23 cellular contexts compared by ENCODE assay signal in the genomic region with DNA sequence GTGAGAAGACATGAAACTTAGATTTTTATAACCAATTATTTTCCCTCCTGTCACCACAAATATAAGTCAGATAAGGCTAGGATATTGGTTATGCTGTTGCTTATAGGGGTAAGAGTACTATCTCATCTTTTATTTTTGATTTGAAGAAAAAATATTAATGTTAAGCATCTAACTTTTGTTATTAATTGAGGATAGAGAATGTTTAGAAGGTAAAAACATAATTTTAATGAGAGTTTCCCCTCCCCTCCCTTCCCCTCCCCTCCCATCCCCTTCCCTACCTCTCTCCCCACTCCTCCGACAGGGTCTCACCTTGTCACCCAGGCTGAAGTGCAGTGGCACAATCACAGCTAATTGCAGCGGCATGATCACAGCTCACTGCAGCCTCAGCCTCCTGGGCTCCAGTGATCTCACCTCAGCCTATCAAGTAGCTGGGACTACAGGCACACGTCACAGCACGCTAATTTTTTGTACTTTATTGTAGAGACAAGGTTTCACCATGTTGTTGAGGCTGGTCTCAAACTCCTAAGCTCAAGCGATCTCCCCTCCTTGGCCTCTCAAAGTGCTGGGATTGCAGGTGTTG.
"Had no signal": no experiment of that assay in that cellular context is flagged by ENCODE, and none has a peak within 500 bp of the region (broad histone marks: within the 10 kb centered on the region; RNA-seq: fewer than 3 reads in every experiment).

No MANE protein-coding gene starts in this region.

- H3K4me1 Mint-ChIP-seq: neural progenitor cell had no signal

- H3K4me3 ChIP-seq: breast epithelium, colonic mucosa, gastrocnemius medialis, neural progenitor cell, spleen, suprapubic skin, tibial artery, upper lobe of right lung had no signal

- H3K9me3 ChIP-seq: breast epithelium, colonic mucosa, gastrocnemius medialis, suprapubic skin, upper lobe of right lung had no signal

- H3K4me1 ChIP-seq: breast epithelium, colonic mucosa, gastrocnemius medialis, neural progenitor cell, spleen, suprapubic skin, tibial artery, upper lobe of right lung had no signal

- H3K4me3 Mint-ChIP-seq: activated B cell treated with CpG ODN at 0.5 μM for 24 hours; naive thymus-derived CD8-positive, alpha-beta T cell; neural progenitor cell; T-helper 2 cell treated with Interferon-gamma antibody and Interleukin-4, amounts not matched to agents 5 μg/mL and 100 μg/mL, for 36 hours had no signal

- H3K27ac ChIP-seq: breast epithelium, colonic mucosa, gastrocnemius medialis, neural progenitor cell, spleen, suprapubic skin, tibial artery, upper lobe of right lung had no signal

- H3K36me3 ChIP-seq: breast epithelium, colonic mucosa had no signal

- ATAC-seq: gastrocnemius medialis; left ventricle myocardium superior; naive thymus-derived CD8-positive, alpha-beta T cell; right cardiac atrium; upper lobe of right lung had no signal

- DNase-seq: activated B cell treated with CpG ODN at 0.5 μM for 24 hours; activated CD8-positive, alpha-beta memory T cell treated with anti-CD3 and anti-CD28 coated beads for 24 hours; activated gamma-delta T cell treated with Interleukin-2 at 50 U/mL for 16 hours; activated naive CD4-positive, alpha-beta T cell treated with anti-CD3 and anti-CD28 coated beads, Interleukin-2, amount 50 U/mL, for 16 hours; amniotic stem cell; colonic mucosa; effector CD8-positive, alpha-beta T cell; gastrocnemius medialis; glutamatergic neuron; islet precursor cell; left ventricle myocardium superior; occipital lobe; right cardiac atrium; spleen; stimulated activated naive CD4-positive, alpha-beta T cell; T-helper 1 cell; tibial artery; upper lobe of right lung had no signal

- H2AFZ ChIP-seq: neural progenitor cell had no signal

- H3K4me2 ChIP-seq: neural progenitor cell had no signal

- H3K27me3 ChIP-seq: breast epithelium, colonic mucosa, gastrocnemius medialis, neural progenitor cell, spleen, suprapubic skin, tibial artery, upper lobe of right lung had no signal

- H3K9ac ChIP-seq: neural progenitor cell had no signal

- H3K27ac Mint-ChIP-seq: activated B cell treated with CpG ODN at 0.5 μM for 24 hours; neural progenitor cell; T-helper 2 cell treated with Interferon-gamma antibody and Interleukin-4, amounts not matched to agents 5 μg/mL and 100 μg/mL, for 36 hours had no signal

- H3K27me3 Mint-ChIP-seq: activated B cell treated with CpG ODN at 0.5 μM for 24 hours; naive thymus-derived CD8-positive, alpha-beta T cell had no signal
